Comparison of ENCODE assay signal across 1 cellular context in the genomic region with DNA sequence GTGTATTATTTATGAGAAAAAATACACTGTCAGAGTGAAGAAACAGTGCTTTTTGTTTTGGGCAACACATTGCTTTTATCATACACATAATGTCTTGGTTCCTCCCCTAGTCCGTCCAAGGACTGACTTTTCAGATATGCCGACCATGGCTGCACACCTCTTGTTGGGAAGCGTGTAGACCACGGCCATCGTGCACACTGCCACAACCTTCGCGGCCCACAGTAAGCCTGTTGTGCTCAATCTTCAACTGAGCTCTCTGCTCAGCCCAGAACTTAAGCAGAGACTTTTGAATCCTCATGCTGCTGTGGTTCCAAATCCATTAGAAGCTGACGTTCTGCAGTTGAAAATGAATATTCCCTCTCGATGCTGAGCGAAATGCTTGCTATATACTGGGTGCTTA.
TF ChIP-seq lines count a peak whose summit lies in the region.

No MANE protein-coding gene starts in this region.

TF ChIP-seq in H1, 55 proteins besides CTCF, POLR2A, EP300 and RAD21:
- TF ChIP-seq TAF1 (IDR thresholded peaks at IDR 0.05; ENCODE audit: low read depth, low read length) (no peak), SP1 (IDR thresholded peaks at IDR 0.05; ENCODE audit: low read depth, low read length) (no peak), GABPA (IDR thresholded peaks at IDR 0.05; ENCODE audit: borderline replicate concordance, insufficient read depth, low read length) (no peak), POLR2AphosphoS5 (IDR thresholded peaks at IDR 0.05; ENCODE audit: low read depth, low read length) (no peak), TBP (IDR thresholded peaks at IDR 0.05; ENCODE audit: low read depth, low read length) (no peak), SP2 (IDR thresholded peaks at IDR 0.05; ENCODE audit: low read length) (no peak), NANOG (IDR thresholded peaks at IDR 0.05; ENCODE audit: insufficient read depth, low read depth, low read length, poor library complexity, severe bottlenecking) (no peak), BCL11A (IDR thresholded peaks at IDR 0.05; ENCODE audit: low read depth in 2 of 2, low read length in 2 of 2) (no peak), GTF2F1 (IDR thresholded peaks at IDR 0.05; ENCODE audit: borderline replicate concordance, low read depth, low read length) (no peak), RFX5 (IDR thresholded peaks at IDR 0.05; ENCODE audit: borderline replicate concordance, low read depth, low read length) (no peak), FOSL1 (IDR thresholded peaks at IDR 0.05; ENCODE audit: insufficient read depth, low read depth, low read length) (no peak), EGR1 (IDR thresholded peaks at IDR 0.05; ENCODE audit: borderline replicate concordance, low read depth, low read length) (no peak)
TF ChIP-seq in H1: peak in this region for 0.
